Comparison of ENCODE assay signal across 8 cellular contexts in genomic region chr10:50621981-50622496, GRCh38. TPM values are rescaled to one million over a fixed set of nuclear protein-coding genes. Genes with fewer than 3 reads are reported as not detected.
DNase-seq lines count a peak whose midpoint lies in the region; ATAC-seq and TF ChIP-seq lines count a peak whose summit lies in the region.

No MANE protein-coding gene starts in this region.

- peaks cover 63% of the 10 kb centered on the region for H3K4me1 ChIP-seq in CD4-positive, CD25-positive, alpha-beta regulatory T cell (ENCODE audit: control insufficient read depth, insufficient read depth, low read length, poor library complexity, severe bottlenecking)
- H3K4me1 ChIP-seq in NT2/D1 (ENCODE audit: insufficient read depth, insufficient read length): peaks cover 5% of the 10 kb centered on the region
- H3K4me1 ChIP-seq in esophagus muscularis mucosa: peaks cover 34 to 59% (median 47%) of the 10 kb centered on the region in 4 donors
- peaks cover 12 to 44% of the 10 kb centered on the region in 2 donors for H3K4me1 ChIP-seq in muscle layer of duodenum (ENCODE audit: control insufficient read depth in 1 of 2, insufficient read depth in 2 of 2, low read length in 2 of 2)

- no peaks in the 10 kb centered on the region for H3K27me3 ChIP-seq in CD4-positive, CD25-positive, alpha-beta regulatory T cell (ENCODE audit: control insufficient read depth, insufficient read depth, low read length)
- peaks cover 7% of the 10 kb centered on the region for H3K27me3 ChIP-seq in NT2/D1 (ENCODE audit: insufficient read depth, insufficient read length)
- no peaks in the 10 kb centered on the region for H3K27me3 ChIP-seq in esophagus muscularis mucosa
- H3K27me3 ChIP-seq in muscle layer of duodenum (ENCODE audit: low read depth, low read length): no peaks in the 10 kb centered on the region

- ATAC-seq in CD4-positive, CD25-positive, alpha-beta regulatory T cell (ENCODE audit: low read depth in 2 of 2): peak; percentile 35 to 40
- peak; percentile 17 for ATAC-seq in GM19351 (IDR thresholded peaks at IDR 0.05; ENCODE audit: unreplicated experiment)
- peak; percentile 26 for ATAC-seq in HG03460 (IDR thresholded peaks at IDR 0.05; ENCODE audit: unreplicated experiment)

- no peak for TF ChIP-seq POLR2A in esophagus muscularis mucosa (IDR thresholded peaks at IDR 0.05; ENCODE audit: low read depth)

- TF ChIP-seq CTCF in esophagus muscularis mucosa (IDR thresholded peaks at IDR 0.05): peak in 1 of 3 experiments; percentile 19

- intact Hi-C loops in esophagus muscularis mucosa (cut with DNase I): loop anchor here (2.0 to 5.0 kb wide), 3 partner anchors 69 to 205 kb away; no protein-coding TSS in a partner anchor

- TF ChIP-seq EP300 in esophagus muscularis mucosa (IDR thresholded peaks at IDR 0.05): no peak

- under 1% methylated on average over 17 of the region's 17 CpGs for WGBS in esophagus muscularis mucosa

- peak overlapping the region; percentile 100 for H3K27ac ChIP-seq in CD4-positive, CD25-positive, alpha-beta regulatory T cell (ENCODE audit: insufficient read depth, low read length, poor library complexity, severe bottlenecking)
- peak overlapping the region; percentile 96 to 98 (median 98) for H3K27ac ChIP-seq in esophagus muscularis mucosa (replicated peaks in 1 of 4)
- H3K27ac ChIP-seq in muscle layer of duodenum (ENCODE audit: low read length): peak overlapping the region; percentile 94

- H3K9ac ChIP-seq in NT2/D1 (ENCODE audit: insufficient read length, low read depth): no peak overlapping the region

- H3K9me3 ChIP-seq in CD4-positive, CD25-positive, alpha-beta regulatory T cell (ENCODE audit: control insufficient read depth in 2 of 2, low read length in 2 of 2): no peaks in the 10 kb centered on the region
- H3K9me3 ChIP-seq in NT2/D1 (ENCODE audit: insufficient read depth, low read length): no peaks in the 10 kb centered on the region
- H3K9me3 ChIP-seq in esophagus muscularis mucosa: no peaks in the 10 kb centered on the region
- H3K9me3 ChIP-seq in muscle layer of duodenum (ENCODE audit: control insufficient read depth in 1 of 2, low read length in 2 of 2): no peaks in the 10 kb centered on the region

- H3K4me3 ChIP-seq in CD4-positive, CD25-positive, alpha-beta regulatory T cell (ENCODE audit: low read depth, low read length): peak overlapping the region; percentile 93
- H3K4me3 ChIP-seq in NT2/D1 (ENCODE audit: insufficient read length, low read depth): peak overlapping the region; percentile 64
- H3K4me3 ChIP-seq in esophagus muscularis mucosa: peak overlapping the region; percentile 74 to 89 (median 84)
- peak overlapping the region; percentile 78 to 79 for H3K4me3 ChIP-seq in muscle layer of duodenum (ENCODE audit: low read depth in 1 of 2, low read length in 2 of 2)

- no peaks in the 10 kb centered on the region for H3K36me3 ChIP-seq in CD4-positive, CD25-positive, alpha-beta regulatory T cell (ENCODE audit: control insufficient read depth, insufficient read depth, low read length)
- H3K36me3 ChIP-seq in NT2/D1 (ENCODE audit: insufficient read depth, insufficient read length, low read length): no peaks in the 10 kb centered on the region
- H3K36me3 ChIP-seq in esophagus muscularis mucosa: no peaks in the 10 kb centered on the region
- H3K36me3 ChIP-seq in muscle layer of duodenum (ENCODE audit: control insufficient read depth in 1 of 2, insufficient read depth in 2 of 2, low read length in 2 of 2): peaks cover 0 to 9% of the 10 kb centered on the region in 2 donors

- H3K36me3 Mint-ChIP-seq in CD4-positive, CD25-positive, alpha-beta regulatory T cell: no peaks in the 10 kb centered on the region

- H3K4me3 Mint-ChIP-seq in CD4-positive, CD25-positive, alpha-beta regulatory T cell: peak overlapping the region; percentile 95 to 100 (median 99)

- H3K27ac Mint-ChIP-seq in CD4-positive, CD25-positive, alpha-beta regulatory T cell: peak overlapping the region; percentile 95 to 98 (median 97)

- peak; percentile 60 to 83 (median 72) for DNase-seq in CD4-positive, CD25-positive, alpha-beta regulatory T cell
- DNase-seq in NT2/D1 (ENCODE audit: low read depth, low spot score) (no peak), esophagus muscularis mucosa (ENCODE audit: extremely low spot score) (peak; percentile 99)
- DNase-seq in activated T-cell treated with anti-CD3 and anti-CD28 coated beads, Interleukin-2, amount 50 U/mL, for 48 hours: peak; percentile 61 to 67
- DNase-seq in stimulated activated naive CD4-positive, alpha-beta T cell treated with Interleukin-2 at 50 U/mL for 16 hours (lab: John Stamatoyannopoulos, UW): peak; percentile 51

- H3K9me3 Mint-ChIP-seq in CD4-positive, CD25-positive, alpha-beta regulatory T cell: no peaks in the 10 kb centered on the region

- peaks cover 30 to 59% (median 45%) of the 10 kb centered on the region in 4 donors for H3K4me1 Mint-ChIP-seq in CD4-positive, CD25-positive, alpha-beta regulatory T cell

- H3K27me3 Mint-ChIP-seq in CD4-positive, CD25-positive, alpha-beta regulatory T cell: peaks cover 6% of the 10 kb centered on the region

RNA-seq across cellular contexts. Expression of gene SGMS1, which starts 1.7 kb away (rescaled TPM):
- total RNA-seq in CD4-positive, CD25-positive, alpha-beta regulatory T cell: 241 TPM
- polyA plus RNA-seq in CD4-positive, CD25-positive, alpha-beta regulatory T cell: 10 to 100 TPM; 25.7 to 34.3 (median 31.4) TPM
- 100 to 1,000 TPM in 1 of 4 donors, 10 to 100 TPM in 3; 64.3 to 132 (median 87.0) TPM for total RNA-seq in esophagus muscularis mucosa
